In the genomic region with DNA sequence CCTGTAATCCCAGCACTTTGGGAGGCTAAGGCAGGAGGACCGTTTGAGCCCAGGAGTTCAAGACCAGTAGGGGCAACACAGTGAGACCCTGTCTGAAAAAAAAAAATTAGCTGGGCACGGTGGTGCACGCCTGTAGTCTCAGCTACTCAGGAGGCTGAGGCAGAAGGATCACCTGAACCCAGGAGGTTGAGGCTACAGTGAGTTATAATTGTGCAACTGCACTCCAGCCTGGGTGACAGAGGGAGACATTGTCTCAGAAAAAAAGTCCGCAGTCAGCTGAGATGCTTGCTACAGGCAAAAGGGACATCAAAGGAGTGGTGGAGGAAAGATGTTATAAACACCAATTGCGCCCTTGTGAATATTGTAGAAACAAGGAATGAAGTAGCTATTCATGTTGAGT, we compare ENCODE assay signal across 21 cellular contexts.
DNase-seq lines count a peak whose midpoint lies in the region; ATAC-seq and TF ChIP-seq lines count a peak whose summit lies in the region.
"Had no signal": no experiment of that assay in that cellular context is flagged by ENCODE, and none has a peak within 500 bp of the region (broad histone marks: within the 10 kb centered on the region; RNA-seq: fewer than 3 reads in every experiment).

No MANE protein-coding gene starts in this region.

- no peaks in the 10 kb centered on the region for H3K36me3 Mint-ChIP-seq in activated CD4-positive, alpha-beta T cell treated with anti-CD3 and anti-CD28 coated beads, Interleukin-2, amount 10 ng/mL, durations not matched to agents 24 days and 14 days (ENCODE audit: low read depth)
- no peaks in the 10 kb centered on the region for H3K36me3 Mint-ChIP-seq in activated CD4-positive, alpha-beta T cell treated with anti-CD3 and anti-CD28 coated beads, Interleukin-2, amount 10 ng/mL, durations not matched to agents 7 days and 5 days (ENCODE audit: low read depth)
- H3K36me3 Mint-ChIP-seq: CD14-positive monocyte had no signal

- CTCF ChIA-PET in activated CD4-positive, alpha-beta T cell treated with anti-CD3 and anti-CD28 coated beads, Interleukin-2, amount 10 ng/mL, durations not matched to agents 7 days and 5 days (lab: Charles Lee) = interaction anchor here (0.6 to 0.8 kb wide), 3 partner anchors 23 to 577 kb away, joined by 3 to 4 read pairs (median 3); no protein-coding TSS in a partner anchor

- H3K27ac ChIP-seq in suprapubic skin = no peak overlapping the region
- H3K27ac ChIP-seq: BLaER1 treated with 17β-estradiol and CSF1 and Interleukin-3, amounts not matched to agents 10 nM and 100 nM had no signal

- H3K27me3 ChIP-seq in BE2C (peaks cover 5% of the 10 kb centered on the region; the same call in 1 of the 2 replicates), suprapubic skin (no peaks in the 10 kb centered on the region)
- H3K27me3 ChIP-seq: BLaER1 treated with 17β-estradiol and CSF1 and Interleukin-3, amounts not matched to agents 10 nM and 100 nM had no signal

- H3K9me3 ChIP-seq in BE2C (no peaks in the 10 kb centered on the region), suprapubic skin (no peaks in the 10 kb centered on the region)
- H3K9me3 ChIP-seq: BLaER1 treated with 17β-estradiol and CSF1 and Interleukin-3, amounts not matched to agents 10 nM and 100 nM; HAP-1 had no signal

- TF ChIP-seq CTCF in BE2C (IDR thresholded peaks at IDR 0.05; ENCODE audit: low read depth, low read length) = no peak
- no peak for TF ChIP-seq CTCF in suprapubic skin (IDR thresholded peaks at IDR 0.05)

- TF ChIP-seq POLR2A in suprapubic skin (IDR thresholded peaks at IDR 0.05) = no peak

- no peaks in the 10 kb centered on the region for H3K4me1 ChIP-seq in BE2C
- H3K4me1 ChIP-seq in suprapubic skin = no peaks in the 10 kb centered on the region
- H3K4me1 ChIP-seq: HAP-1 had no signal

- peak; percentile 59 for DNase-seq in activated CD4-positive, alpha-beta T cell treated with anti-CD3 and anti-CD28 coated beads, Interleukin-2, amount 10 ng/mL, durations not matched to agents 24 days and 14 days
- DNase-seq in activated CD4-positive, alpha-beta T cell treated with anti-CD3 and anti-CD28 coated beads, Interleukin-2, amount 10 ng/mL, durations not matched to agents 7 days and 5 days = no peak
- DNase-seq in COLO829 (ENCODE audit: low spot score) = peak; percentile 20
- DNase-seq in SK-MEL-5 (ENCODE audit: low read depth, low spot score) = peak; percentile 24
- DNase-seq in BE2C = no peak
- DNase-seq in suprapubic skin (ENCODE audit: low spot score in 2 of 2) = no peak
- DNase-seq: 8988T; Calu3; CD4-positive, alpha-beta T cell; CD8-positive, alpha-beta memory T cell; COR-L47; DMS53; DMS79 treated with DMSO at 0.1 percent for 48 hours; GF-D8; GOT3; HFFc6 had no signal

- H3K4me1 Mint-ChIP-seq in activated CD4-positive, alpha-beta T cell treated with anti-CD3 and anti-CD28 coated beads, Interleukin-2, amount 10 ng/mL, durations not matched to agents 24 days and 14 days = no peaks in the 10 kb centered on the region
- no peaks in the 10 kb centered on the region for H3K4me1 Mint-ChIP-seq in activated CD4-positive, alpha-beta T cell treated with anti-CD3 and anti-CD28 coated beads, Interleukin-2, amount 10 ng/mL, durations not matched to agents 7 days and 5 days
- H3K4me1 Mint-ChIP-seq: CD14-positive monocyte had no signal

- peaks cover 4% of the 10 kb centered on the region for H3K27me3 Mint-ChIP-seq in activated CD4-positive, alpha-beta T cell treated with anti-CD3 and anti-CD28 coated beads, Interleukin-2, amount 10 ng/mL, durations not matched to agents 24 days and 14 days
- peaks cover 7% of the 10 kb centered on the region for H3K27me3 Mint-ChIP-seq in activated CD4-positive, alpha-beta T cell treated with anti-CD3 and anti-CD28 coated beads, Interleukin-2, amount 10 ng/mL, durations not matched to agents 7 days and 5 days
- H3K27me3 Mint-ChIP-seq: CD4-positive, alpha-beta T cell had no signal

- H3K4me3 ChIP-seq in BE2C (ENCODE audit: low read depth, low read length) (no peak overlapping the region), suprapubic skin (no peak overlapping the region)
- H3K4me3 ChIP-seq: BLaER1 treated with 17β-estradiol and CSF1 and Interleukin-3, amounts not matched to agents 10 nM and 100 nM; HAP-1 had no signal

- ATAC-seq in HG03469 (IDR thresholded peaks at IDR 0.05; ENCODE audit: unreplicated experiment) = no peak

- in situ Hi-C loops in SK-MEL-5 (cut with HindIII; ENCODE audit: low pct_unique_long_range_greater_than_20kb, low sequenced_read_pairs) = no loop called here

- H3K4me3 Mint-ChIP-seq in activated CD4-positive, alpha-beta T cell treated with anti-CD3 and anti-CD28 coated beads, Interleukin-2, amount 10 ng/mL, durations not matched to agents 24 days and 14 days = no peak overlapping the region
- no peak overlapping the region for H3K4me3 Mint-ChIP-seq in activated CD4-positive, alpha-beta T cell treated with anti-CD3 and anti-CD28 coated beads, Interleukin-2, amount 10 ng/mL, durations not matched to agents 7 days and 5 days
- H3K4me3 Mint-ChIP-seq: B cell; CD14-positive monocyte; CD4-positive, alpha-beta T cell; CD8-positive, alpha-beta memory T cell; HFFc6 had no signal

- H3K36me3 ChIP-seq in BE2C (no peaks in the 10 kb centered on the region), suprapubic skin (no peaks in the 10 kb centered on the region)
- H3K36me3 ChIP-seq: BLaER1 treated with 17β-estradiol and CSF1 and Interleukin-3, amounts not matched to agents 10 nM and 100 nM; HAP-1 had no signal

- 91% methylated on average over 5 of the region's 5 CpGs for WGBS in suprapubic skin

- H3K27ac Mint-ChIP-seq in activated CD4-positive, alpha-beta T cell treated with anti-CD3 and anti-CD28 coated beads, Interleukin-2, amount 10 ng/mL, durations not matched to agents 24 days and 14 days = no peak overlapping the region
- no peak overlapping the region for H3K27ac Mint-ChIP-seq in activated CD4-positive, alpha-beta T cell treated with anti-CD3 and anti-CD28 coated beads, Interleukin-2, amount 10 ng/mL, durations not matched to agents 7 days and 5 days
- H3K27ac Mint-ChIP-seq: B cell; CD4-positive, alpha-beta T cell; CD8-positive, alpha-beta memory T cell; HFFc6 had no signal

- intact Hi-C loops in activated CD4-positive, alpha-beta T cell treated with anti-CD3 and anti-CD28 coated beads, Interleukin-2, amount 10 ng/mL, durations not matched to agents 24 days and 14 days (cut with micrococcal nuclease) = no loop called here

- H3K9me3 Mint-ChIP-seq in activated CD4-positive, alpha-beta T cell treated with anti-CD3 and anti-CD28 coated beads, Interleukin-2, amount 10 ng/mL, durations not matched to agents 24 days and 14 days = no peaks in the 10 kb centered on the region
- no peaks in the 10 kb centered on the region for H3K9me3 Mint-ChIP-seq in activated CD4-positive, alpha-beta T cell treated with anti-CD3 and anti-CD28 coated beads, Interleukin-2, amount 10 ng/mL, durations not matched to agents 7 days and 5 days
- H3K9me3 Mint-ChIP-seq: CD14-positive monocyte; CD4-positive, alpha-beta T cell; CD8-positive, alpha-beta memory T cell; HFFc6 had no signal

- POLR2A ChIA-PET in activated CD4-positive, alpha-beta T cell treated with anti-CD3 and anti-CD28 coated beads, Interleukin-2, amount 10 ng/mL, durations not matched to agents 7 days and 5 days (lab: Charles Lee) = no interaction called here

- TF ChIP-seq EP300 in suprapubic skin (IDR thresholded peaks at IDR 0.05) = no peak

Comparison
In these comparisons a context has a peak if more than half of its experiments do, and no peak if none do; other contexts are left out.
1. DNase-seq: peak in activated CD4-positive, alpha-beta T cell treated with anti-CD3 and anti-CD28 coated beads, Interleukin-2, amount 10 ng/mL, durations not matched to agents 24 days and 14 days (single experiment), COLO829 (single experiment) and SK-MEL-5 (single experiment); none in activated CD4-positive, alpha-beta T cell treated with anti-CD3 and anti-CD28 coated beads, Interleukin-2, amount 10 ng/mL, durations not matched to agents 7 days and 5 days (single experiment), BE2C (single experiment) and suprapubic skin (0 of 2).